Comparison of ENCODE assay signal across 1 cellular context in the genomic region with DNA sequence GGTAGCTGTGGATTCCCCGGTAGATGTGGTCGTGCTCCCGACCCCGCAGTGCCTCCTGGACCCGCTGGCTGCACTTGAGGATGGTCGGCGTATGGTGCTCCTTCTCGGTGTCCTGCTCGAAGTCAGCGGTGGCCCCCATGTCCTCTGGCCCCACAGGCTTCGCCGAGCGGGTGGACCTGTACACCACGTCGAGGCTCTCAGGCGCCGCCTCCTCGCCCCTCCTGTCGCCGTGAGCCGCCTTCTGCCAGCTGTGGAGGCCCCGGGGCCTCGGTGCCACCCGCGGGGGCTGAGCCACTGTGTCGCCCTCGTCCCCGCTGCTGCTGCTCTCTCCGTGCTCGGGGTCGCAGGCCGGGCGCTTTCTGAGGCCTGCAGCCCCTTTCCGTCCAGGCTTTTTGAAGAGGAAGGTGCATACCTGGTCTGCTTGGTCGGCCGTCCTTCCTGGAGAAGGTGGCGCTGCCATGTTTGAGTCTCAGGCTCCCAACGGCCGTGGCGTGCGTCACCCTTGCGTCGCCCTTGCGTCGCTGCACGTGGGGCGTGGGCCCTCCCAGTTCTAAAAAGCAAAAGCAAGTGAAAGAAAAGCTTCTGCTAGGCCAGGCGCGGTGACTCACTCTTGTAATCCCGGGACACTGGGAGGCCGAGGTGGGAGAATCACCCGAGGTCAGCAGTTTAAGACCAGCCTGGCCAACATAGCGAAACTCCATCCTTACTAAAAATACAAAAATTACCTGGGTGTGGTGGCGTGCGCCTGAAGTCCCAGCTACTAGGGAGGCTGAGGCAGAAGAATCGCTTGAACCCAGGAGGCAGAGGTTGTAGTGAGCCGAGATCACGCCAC.
A peak's percentile ranks its signal among the peaks of the same experiment; 100 is the strongest.
TF ChIP-seq lines count a peak whose summit lies in the region.

A gene (minus strand): TSS at position 493 of the 832 bp plus-strand sequence. CDS start 33 bp downstream, at position 460.

TF ChIP-seq in HEK293, 187 proteins besides CTCF, POLR2A, EP300 and RAD21:
- TF ChIP-seq ZNF202 (tag by site-specific recombination; IDR thresholded peaks at IDR 0.05; ENCODE audit: borderline replicate concordance) (peak; percentile 39; the same call in 1 of the 2 replicates), ZNF624 (tag by site-specific recombination; IDR thresholded peaks at IDR 0.05) (no peak)
- TF ChIP-seq, protein P1, sequence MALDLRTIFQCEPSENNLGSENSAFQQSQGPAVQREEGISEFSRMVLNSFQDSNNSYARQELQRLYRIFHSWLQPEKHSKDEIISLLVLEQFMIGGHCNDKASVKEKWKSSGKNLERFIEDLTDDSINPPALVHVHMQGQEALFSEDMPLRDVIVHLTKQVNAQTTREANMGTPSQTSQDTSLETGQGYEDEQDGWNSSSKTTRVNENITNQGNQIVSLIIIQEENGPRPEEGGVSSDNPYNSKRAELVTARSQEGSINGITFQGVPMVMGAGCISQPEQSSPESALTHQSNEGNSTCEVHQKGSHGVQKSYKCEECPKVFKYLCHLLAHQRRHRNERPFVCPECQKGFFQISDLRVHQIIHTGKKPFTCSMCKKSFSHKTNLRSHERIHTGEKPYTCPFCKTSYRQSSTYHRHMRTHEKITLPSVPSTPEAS (tag by site-specific recombination; IDR thresholded peaks at IDR 0.05), result no peak
- TF ChIP-seq, protein P2, sequence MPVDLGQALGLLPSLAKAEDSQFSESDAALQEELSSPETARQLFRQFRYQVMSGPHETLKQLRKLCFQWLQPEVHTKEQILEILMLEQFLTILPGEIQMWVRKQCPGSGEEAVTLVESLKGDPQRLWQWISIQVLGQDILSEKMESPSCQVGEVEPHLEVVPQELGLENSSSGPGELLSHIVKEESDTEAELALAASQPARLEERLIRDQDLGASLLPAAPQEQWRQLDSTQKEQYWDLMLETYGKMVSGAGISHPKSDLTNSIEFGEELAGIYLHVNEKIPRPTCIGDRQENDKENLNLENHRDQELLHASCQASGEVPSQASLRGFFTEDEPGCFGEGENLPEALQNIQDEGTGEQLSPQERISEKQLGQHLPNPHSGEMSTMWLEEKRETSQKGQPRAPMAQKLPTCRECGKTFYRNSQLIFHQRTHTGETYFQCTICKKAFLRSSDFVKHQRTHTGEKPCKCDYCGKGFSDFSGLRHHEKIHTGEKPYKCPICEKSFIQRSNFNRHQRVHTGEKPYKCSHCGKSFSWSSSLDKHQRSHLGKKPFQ (tag by site-specific recombination; IDR thresholded peaks at IDR 0.05), result no peak
TF ChIP-seq in HEK293: peak in this region for 1.
